ENCODE assay signal across 14 cellular contexts in the genomic region with DNA sequence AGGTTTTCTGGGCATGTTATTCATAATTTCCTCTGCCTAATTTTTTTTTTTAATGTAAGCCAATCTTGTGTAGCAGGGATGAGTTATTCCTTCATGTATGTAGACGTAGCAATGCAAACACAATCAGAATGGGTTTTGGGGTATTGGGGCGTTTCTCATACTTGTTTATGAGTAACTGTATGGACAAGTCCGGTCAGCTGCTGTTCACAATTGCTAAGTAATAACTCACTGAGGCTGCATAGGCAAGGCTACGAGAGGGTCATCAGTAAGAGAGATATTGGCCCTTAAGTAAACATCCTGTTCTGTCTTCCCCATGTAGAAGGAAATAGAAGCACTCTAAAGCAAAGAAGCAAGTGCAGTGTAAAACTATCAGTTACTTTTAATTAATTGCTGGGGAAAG. TPM values are rescaled to one million over a fixed set of nuclear protein-coding genes. Genes with fewer than 3 reads are reported as not detected.
DNase-seq lines count a peak whose midpoint lies in the region; ATAC-seq and TF ChIP-seq lines count a peak whose summit lies in the region.
"Had no signal": no experiment of that assay in that cellular context is flagged by ENCODE, and none has a peak within 500 bp of the region (broad histone marks: within the 10 kb centered on the region; RNA-seq: fewer than 3 reads in every experiment).

No MANE protein-coding gene starts in this region.

- 50% methylated on average over 4 of the region's 4 CpGs for WGBS in smooth muscle cell (ENCODE audit: low lambda C conversion rate)

- H3K9me3 Mint-ChIP-seq in activated T-helper 17 cell treated with anti-CD3 and anti-CD28 coated beads, Interleukin-2, amount 50 U/mL, for 72 hours: no peaks in the 10 kb centered on the region
- H3K9me3 Mint-ChIP-seq: activated T-cell treated with anti-CD3 and anti-CD28 coated beads, Interleukin-2, amount 50 U/mL, for 24 hours had no signal

- H3F3A ChIP-seq in smooth muscle cell (ENCODE audit: low read depth): peaks cover 7% of the 10 kb centered on the region

- no peak overlapping the region for H2AFZ ChIP-seq in smooth muscle cell (ENCODE audit: low read depth)

- H3K4me1 Mint-ChIP-seq in activated T-helper 17 cell treated with anti-CD3 and anti-CD28 coated beads, Interleukin-2, amount 50 U/mL, for 72 hours: peaks cover 11% of the 10 kb centered on the region

- ATAC-seq in Right ventricle myocardium inferior (no peak), RWPE2 (ENCODE audit: low read depth) (peak; percentile 96), HG02840 (IDR thresholded peaks at IDR 0.05; ENCODE audit: low FRiP score, unreplicated experiment) (no peak), sciatic nerve (no peak)
- no peak for ATAC-seq in activated T-helper 17 cell treated with anti-CD3 and anti-CD28 coated beads, Interleukin-2, amount 50 U/mL, for 72 hours (replicated peaks)

- H3K4me1 ChIP-seq in cardiac muscle cell (ENCODE audit: low read depth) (peaks cover 42% of the 10 kb centered on the region), RWPE2 (ENCODE audit: insufficient read depth, poor library complexity, severe bottlenecking) (peaks cover 27% of the 10 kb centered on the region), smooth muscle cell (ENCODE audit: low read depth) (peaks cover 4% of the 10 kb centered on the region)

- H4K20me1 ChIP-seq in smooth muscle cell (ENCODE audit: low read depth): no peaks in the 10 kb centered on the region

- no peaks in the 10 kb centered on the region for H3K79me2 ChIP-seq in smooth muscle cell (ENCODE audit: low read depth)

- H3K4me3 ChIP-seq in cardiac muscle cell (no peak overlapping the region), RWPE2 (ENCODE audit: severe bottlenecking) (no peak overlapping the region), fibroblast of villous mesenchyme (ENCODE audit: low read depth, low read length) (no peak overlapping the region), smooth muscle cell (no peak overlapping the region)
- H3K4me3 ChIP-seq: skin epidermis had no signal

- H3K27ac ChIP-seq in cardiac muscle cell: peak overlapping the region; percentile 83
- peak overlapping the region; percentile 83 for H3K27ac ChIP-seq in RWPE2 (ENCODE audit: poor library complexity, severe bottlenecking)
- peak overlapping the region; percentile 29 for H3K27ac ChIP-seq in smooth muscle cell (ENCODE audit: low read depth)
- H3K27ac ChIP-seq: skin epidermis had no signal

- H3K27me3 ChIP-seq in cardiac muscle cell (no peaks in the 10 kb centered on the region), RWPE2 (ENCODE audit: insufficient read depth, poor library complexity, severe bottlenecking) (no peaks in the 10 kb centered on the region), smooth muscle cell (ENCODE audit: low read depth) (no peaks in the 10 kb centered on the region)

- no peak overlapping the region for H3K9ac ChIP-seq in smooth muscle cell (ENCODE audit: low read depth)

- no peaks in the 10 kb centered on the region for H3K27me3 Mint-ChIP-seq in activated T-helper 17 cell treated with anti-CD3 and anti-CD28 coated beads, Interleukin-2, amount 50 U/mL, for 72 hours
- H3K27me3 Mint-ChIP-seq: activated T-cell treated with anti-CD3 and anti-CD28 coated beads, Interleukin-2, amount 50 U/mL, for 24 hours had no signal

- H3K36me3 Mint-ChIP-seq in activated T-helper 17 cell treated with anti-CD3 and anti-CD28 coated beads, Interleukin-2, amount 50 U/mL, for 72 hours (ENCODE audit: low read depth): peaks cover 13% of the 10 kb centered on the region

- no peak overlapping the region for H3K4me2 ChIP-seq in smooth muscle cell

- H3K27ac Mint-ChIP-seq in activated T-helper 17 cell treated with anti-CD3 and anti-CD28 coated beads, Interleukin-2, amount 50 U/mL, for 72 hours: no peak overlapping the region

- DNase-seq in cardiac muscle cell (ENCODE audit: low read depth in 1 of 2, low spot score in 1 of 2) (peak in 1 of 2 donors; percentile 27), Right ventricle myocardium inferior (ENCODE audit: missing footprints) (no peak), RWPE2 (ENCODE audit: low spot score) (peak; percentile 74), fibroblast of villous mesenchyme (ENCODE audit: low read depth) (peak; percentile 61), smooth muscle cell (lab: John Stamatoyannopoulos, UW; ENCODE audit: unreplicated experiment) (no peak), sciatic nerve (ENCODE audit: low spot score) (no peak)
- DNase-seq: activated T-cell treated with anti-CD3 and anti-CD28 coated beads, Interleukin-2, amount 50 U/mL, for 24 hours; H7; OCI-M1 had no signal

- intact Hi-C loops in Right ventricle myocardium inferior (cut with DNase I) (no loop called here), sciatic nerve (cut with DNase I) (no loop called here)

- no peak for TF ChIP-seq CTCF in cardiac muscle cell (IDR thresholded peaks at IDR 0.05; ENCODE audit: low read depth, low read length)
- no peak for TF ChIP-seq CTCF in RWPE2 (IDR thresholded peaks at IDR 0.05; ENCODE audit: poor library complexity, severe bottlenecking)
- no peak for TF ChIP-seq CTCF in fibroblast of villous mesenchyme (IDR thresholded peaks at IDR 0.05; ENCODE audit: insufficient read depth, low read depth, low read length)
- no peak for TF ChIP-seq CTCF in smooth muscle cell (IDR thresholded peaks at IDR 0.05; ENCODE audit: borderline replicate concordance, insufficient read depth, poor library complexity, severe bottlenecking)

- no peak overlapping the region for H3K4me3 Mint-ChIP-seq in activated T-helper 17 cell treated with anti-CD3 and anti-CD28 coated beads, Interleukin-2, amount 50 U/mL, for 72 hours
- H3K4me3 Mint-ChIP-seq: activated T-cell treated with anti-CD3 and anti-CD28 coated beads, Interleukin-2, amount 50 U/mL, for 24 hours had no signal

- no peaks in the 10 kb centered on the region for H3K36me3 ChIP-seq in cardiac muscle cell
- 0 out of 2 replicates have a peak, but pooled peaks cover 2% of the 10 kb centered on the region for H3K36me3 ChIP-seq in RWPE2 (ENCODE audit: low read depth)
- no peaks in the 10 kb centered on the region for H3K36me3 ChIP-seq in smooth muscle cell (ENCODE audit: low read depth)

- H3K9me3 ChIP-seq in cardiac muscle cell (ENCODE audit: low read depth) (no peaks in the 10 kb centered on the region), RWPE2 (ENCODE audit: severe bottlenecking) (no peaks in the 10 kb centered on the region), smooth muscle cell (replicated peaks; ENCODE audit: low read depth) (no peaks in the 10 kb centered on the region)

RNA-seq across cellular contexts. Expression of a gene that starts 9.5 kb away (rescaled TPM):
- total RNA-seq in cardiac muscle cell (34.5 and 35.7 TPM in 2 replicates), Right ventricle myocardium inferior (29.6 TPM), fibroblast of villous mesenchyme (17.3 and 18.4 TPM in 2 replicates), smooth muscle cell (8.6 and 10.2 TPM in 2 replicates), sciatic nerve (22.4 TPM)
- polyA plus RNA-seq in cardiac muscle cell (46.8 and 62.5 TPM in 2 replicates), smooth muscle cell (20.9 and 23.1 TPM in 2 replicates)
- 10 to 100 TPM; 28.8 to 35.3 TPM for total RNA-seq in activated T-helper 17 cell treated with anti-CD3 and anti-CD28 coated beads, Interleukin-2, amount 50 U/mL, for 72 hours

RNA-seq across cellular contexts. Expression of a gene that starts 30.2 kb away (rescaled TPM):
- total RNA-seq in cardiac muscle cell (0.78 and 1.9 TPM in 2 replicates), Right ventricle myocardium inferior (24.1 TPM), fibroblast of villous mesenchyme (20.3 and 24.5 TPM in 2 replicates), smooth muscle cell (14.6 and 19.0 TPM in 2 replicates), sciatic nerve (19.7 TPM)
- polyA plus RNA-seq in cardiac muscle cell (1.9 and 2.9 TPM in 2 replicates), smooth muscle cell (32.0 and 36.1 TPM in 2 replicates)
- 1 to 10 TPM; 1.1 to 2.0 TPM for total RNA-seq in activated T-helper 17 cell treated with anti-CD3 and anti-CD28 coated beads, Interleukin-2, amount 50 U/mL, for 72 hours

RNA-seq across cellular contexts. Expression of a gene that starts 37.8 kb away (rescaled TPM):
- total RNA-seq in cardiac muscle cell (3.9 TPM in 1 of 2 replicates, not detected in the other), Right ventricle myocardium inferior (not detected), fibroblast of villous mesenchyme (0.64 and 1.3 TPM in 2 replicates), smooth muscle cell (not detected in 2 replicates), sciatic nerve (not detected)
- polyA plus RNA-seq in cardiac muscle cell (4.7 and 6.2 TPM in 2 replicates), smooth muscle cell (0.62 and 1.2 TPM in 2 replicates)
- 1 to 10 TPM in 1 of 2 donors, not detected in 1; 1.2 TPM for total RNA-seq in activated T-helper 17 cell treated with anti-CD3 and anti-CD28 coated beads, Interleukin-2, amount 50 U/mL, for 72 hours
- total RNA-seq: chondrocyte had no signal
- polyA plus RNA-seq: BJ had no signal

Comparison
In these comparisons a context has a peak if more than half of its experiments do, and no peak if none do; other contexts are left out.
1. DNase-seq: peak in RWPE2 (single experiment) and fibroblast of villous mesenchyme (single experiment); none in Right ventricle myocardium inferior (single experiment), smooth muscle cell (single experiment) and sciatic nerve (single experiment).
2. H3K27ac ChIP-seq: peak in every context shown above with its lines; median percentile 83 in cardiac muscle cell; 83 in RWPE2; 29 in smooth muscle cell.